ENCODE assay signal across 31 cellular contexts in genomic region chr7:22301790-22302189, GRCh38. TPM values are rescaled to one million over a fixed set of nuclear protein-coding genes. Genes with fewer than 3 reads are reported as not detected.
"Had no signal": no experiment of that assay in that cellular context is flagged by ENCODE, and none has a peak within 500 bp of the region (broad histone marks: within the 10 kb centered on the region; RNA-seq: fewer than 3 reads in every experiment).

No MANE protein-coding gene starts in this region.

- H3K9me3 ChIP-seq: breast epithelium, gastrocnemius medialis, psoas muscle, uterus had no signal

- H3K9ac ChIP-seq: parathyroid adenoma had no signal

- H3K36me3 Mint-ChIP-seq: naive thymus-derived CD8-positive, alpha-beta T cell had no signal

- H3K4me3 ChIP-seq: breast epithelium, gastrocnemius medialis, psoas muscle, right atrium auricular region, spleen, uterus had no signal

- H3K4me1 Mint-ChIP-seq: activated CD4-positive, alpha-beta memory T cell treated with anti-CD3 and anti-CD28 coated beads, Interleukin-2, amount 10 ng/mL, durations not matched to agents 7 days and 5 days; activated CD4-positive, alpha-beta T cell treated with anti-CD3 and anti-CD28 coated beads, Interleukin-2, amount 10 ng/mL, durations not matched to agents 7 days and 5 days; central memory CD8-positive, alpha-beta T cell; immature natural killer cell; mesothelial cell of epicardium; naive thymus-derived CD8-positive, alpha-beta T cell had no signal

- H3K4me3 Mint-ChIP-seq: activated CD4-positive, alpha-beta memory T cell treated with anti-CD3 and anti-CD28 coated beads, Interleukin-2, amount 10 ng/mL, durations not matched to agents 7 days and 5 days; activated CD4-positive, alpha-beta T cell treated with anti-CD3 and anti-CD28 coated beads, Interleukin-2, amount 10 ng/mL, durations not matched to agents 7 days and 5 days; activated T-cell treated with anti-CD3 and anti-CD28 coated beads, Interleukin-2, amount 50 U/mL, for 24 hours; central memory CD8-positive, alpha-beta T cell; immature natural killer cell; mesothelial cell of epicardium; naive thymus-derived CD8-positive, alpha-beta T cell; neural crest cell; T-helper 1 cell treated with Interleukin-12 subunit alpha and Interleukin-12 subunit beta and Interleukin-4 antibody, amounts not matched to agents 30 μg/mL and 1 μg/mL, for 36 hours; type B pancreatic cell; WTC11 had no signal

- H3K4me1 ChIP-seq: breast epithelium, gastrocnemius medialis, psoas muscle, right atrium auricular region, spleen, uterus had no signal

- H3K27ac Mint-ChIP-seq: activated CD4-positive, alpha-beta memory T cell treated with anti-CD3 and anti-CD28 coated beads, Interleukin-2, amount 10 ng/mL, durations not matched to agents 7 days and 5 days; activated CD4-positive, alpha-beta T cell treated with anti-CD3 and anti-CD28 coated beads, Interleukin-2, amount 10 ng/mL, durations not matched to agents 7 days and 5 days; activated T-cell treated with anti-CD3 and anti-CD28 coated beads, Interleukin-2, amount 50 U/mL, for 24 hours; immature natural killer cell; mesothelial cell of epicardium; naive thymus-derived CD8-positive, alpha-beta T cell; T-helper 1 cell treated with Interleukin-12 subunit alpha and Interleukin-12 subunit beta and Interleukin-4 antibody, amounts not matched to agents 30 μg/mL and 1 μg/mL, for 36 hours; type B pancreatic cell; WTC11 had no signal

- H3K27me3 ChIP-seq: breast epithelium, gastrocnemius medialis, right atrium auricular region, spleen, uterus had no signal

- DNase-seq: activated CD4-positive, alpha-beta memory T cell treated with anti-CD3 and anti-CD28 coated beads, Interleukin-2, amount 10 ng/mL, durations not matched to agents 7 days and 5 days; activated CD4-positive, alpha-beta T cell treated with anti-CD3 and anti-CD28 coated beads for 1 hour; activated CD4-positive, alpha-beta T cell treated with anti-CD3 and anti-CD28 coated beads, Interleukin-2, amount 10 ng/mL, durations not matched to agents 7 days and 5 days; activated CD8-positive, alpha-beta memory T cell treated with anti-CD3 and anti-CD28 coated beads, Interleukin-2, amount 50 U/mL, for 48 hours; activated gamma-delta T cell; activated naive CD4-positive, alpha-beta T cell treated with anti-CD3 and anti-CD28 coated beads, Interleukin-2, amount 50 U/mL, for 16 hours; activated T-cell treated with anti-CD3 and anti-CD28 coated beads, Interleukin-2, amount 50 U/mL, for 24 hours; amniotic stem cell; dermis blood vessel endothelial cell; effector CD8-positive, alpha-beta T cell; gastrocnemius medialis; glutamatergic neuron; immature natural killer cell; kidney; left colon; naive thymus-derived CD8-positive, alpha-beta T cell; nucleus accumbens; psoas muscle; spleen; stimulated activated naive CD4-positive, alpha-beta T cell; T-helper 9 cell; uterus had no signal

- H3K27ac ChIP-seq: breast epithelium, gastrocnemius medialis, parathyroid adenoma, psoas muscle, right atrium auricular region, spleen had no signal

- H3K36me3 ChIP-seq: breast epithelium, gastrocnemius medialis, right atrium auricular region, uterus had no signal

- H3K27me3 Mint-ChIP-seq: activated T-cell treated with anti-CD3 and anti-CD28 coated beads, Interleukin-2, amount 50 U/mL, for 24 hours; type B pancreatic cell had no signal

- H3K9me3 Mint-ChIP-seq: activated CD4-positive, alpha-beta memory T cell treated with anti-CD3 and anti-CD28 coated beads, Interleukin-2, amount 10 ng/mL, durations not matched to agents 7 days and 5 days; activated CD4-positive, alpha-beta T cell treated with anti-CD3 and anti-CD28 coated beads, Interleukin-2, amount 10 ng/mL, durations not matched to agents 7 days and 5 days; central memory CD8-positive, alpha-beta T cell; immature natural killer cell; T-helper 1 cell treated with Interleukin-12 subunit alpha and Interleukin-12 subunit beta and Interleukin-4 antibody, amounts not matched to agents 30 μg/mL and 1 μg/mL, for 36 hours; type B pancreatic cell had no signal

RNA-seq across cellular contexts. Expression of gene RAPGEF5, which starts 55.2 kb away (rescaled TPM):
- total RNA-seq: naive thymus-derived CD8-positive, alpha-beta T cell had no signal
- polyA plus RNA-seq: naive thymus-derived CD8-positive, alpha-beta T cell had no signal
